8 cellular contexts compared by ENCODE assay signal in the genomic region with DNA sequence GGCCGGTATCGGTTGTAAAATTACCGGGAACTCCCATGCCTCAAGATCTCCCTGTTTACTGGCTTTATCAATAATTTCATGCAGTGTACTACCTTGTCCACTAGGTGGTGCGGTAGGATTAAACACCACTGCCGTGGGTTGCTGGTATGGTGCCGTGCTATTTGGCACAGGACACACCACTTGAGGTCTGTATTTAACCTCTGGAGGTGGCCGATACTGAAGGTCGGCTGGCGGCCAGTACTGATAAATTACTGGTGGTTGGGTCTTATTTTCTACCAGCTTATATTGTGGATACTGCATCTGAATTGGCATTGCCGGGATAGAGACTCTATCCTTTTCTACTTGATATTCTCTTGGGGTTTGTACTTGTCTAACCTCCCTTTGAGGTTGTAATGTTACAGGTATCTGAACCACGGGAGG. TPM values are rescaled to one million over a fixed set of nuclear protein-coding genes. Genes with fewer than 3 reads are reported as not detected.
DNase-seq lines count a peak whose midpoint lies in the region; ATAC-seq and TF ChIP-seq lines count a peak whose summit lies in the region.

No MANE protein-coding gene starts in this region.

- TF ChIP-seq CTCF in epithelial cell of esophagus (IDR thresholded peaks at IDR 0.05; ENCODE audit: insufficient read depth, low read depth, low read length, missing control alignments) = peak; percentile 77

- no peak overlapping the region for H3K4me3 ChIP-seq in Jurkat, Clone E6-1 (ENCODE audit: low read length)
- H3K4me3 ChIP-seq in NT2/D1 (ENCODE audit: insufficient read length, low read depth) = no peak overlapping the region
- no peak overlapping the region for H3K4me3 ChIP-seq in epithelial cell of esophagus (ENCODE audit: low read length)

- H3K4me1 ChIP-seq in NT2/D1 (ENCODE audit: insufficient read depth, insufficient read length) = no peaks in the 10 kb centered on the region

- H3K27me3 ChIP-seq in NT2/D1 (ENCODE audit: insufficient read depth, insufficient read length) = peaks cover 5% of the 10 kb centered on the region

- no peaks in the 10 kb centered on the region for H3K9me3 Mint-ChIP-seq in stimulated activated effector memory CD8-positive, alpha-beta T cell treated with anti-CD3 and anti-CD28 coated beads, Interleukin-12 subunit alpha, Interleukin-12 subunit beta, amount 100 ng/mL, for 72 hours

- H3K4me3 Mint-ChIP-seq in stimulated activated effector memory CD8-positive, alpha-beta T cell treated with anti-CD3 and anti-CD28 coated beads, Interleukin-12 subunit alpha, Interleukin-12 subunit beta, amount 100 ng/mL, for 72 hours = no peak overlapping the region

- no peak overlapping the region for H3K9ac ChIP-seq in NT2/D1 (ENCODE audit: insufficient read length, low read depth)

- H3K4me1 Mint-ChIP-seq in stimulated activated effector memory CD8-positive, alpha-beta T cell treated with anti-CD3 and anti-CD28 coated beads, Interleukin-12 subunit alpha, Interleukin-12 subunit beta, amount 100 ng/mL, for 72 hours = peaks cover 6% of the 10 kb centered on the region

- H3K36me3 Mint-ChIP-seq in stimulated activated effector memory CD8-positive, alpha-beta T cell treated with anti-CD3 and anti-CD28 coated beads, Interleukin-12 subunit alpha, Interleukin-12 subunit beta, amount 100 ng/mL, for 72 hours = no peaks in the 10 kb centered on the region

- no peaks in the 10 kb centered on the region for H3K36me3 ChIP-seq in NT2/D1 (ENCODE audit: insufficient read depth, insufficient read length, low read length)

- H3K9me3 ChIP-seq in NT2/D1 (ENCODE audit: insufficient read depth, low read length) = no peaks in the 10 kb centered on the region

- H3K27ac Mint-ChIP-seq in stimulated activated effector memory CD8-positive, alpha-beta T cell treated with anti-CD3 and anti-CD28 coated beads, Interleukin-12 subunit alpha, Interleukin-12 subunit beta, amount 100 ng/mL, for 72 hours = no peak overlapping the region

- ATAC-seq in GM18511 (IDR thresholded peaks at IDR 0.05; ENCODE audit: unreplicated experiment) = peak; percentile 57
- peak; percentile 96 for ATAC-seq in stimulated activated effector memory CD8-positive, alpha-beta T cell treated with anti-CD3 and anti-CD28 coated beads, Interleukin-12 subunit alpha, Interleukin-12 subunit beta, amount 100 ng/mL, for 72 hours

- DNase-seq in A172 (ENCODE audit: low spot score) (peak; percentile 74), NT2/D1 (ENCODE audit: low read depth, low spot score) (peak; percentile 57), epithelial cell of esophagus (ENCODE audit: low read depth) (peak; percentile 84), myocyte (ENCODE audit: low read depth) (peak; percentile 90)
- peak; percentile 77 for DNase-seq in Jurkat, Clone E6-1 (ENCODE audit: low read depth, low spot score)
- DNase-seq in activated CD8-positive, alpha-beta memory T cell treated with anti-CD3 and anti-CD28 coated beads, Interleukin-2, amount 50 U/mL, for 24 hours (ENCODE audit: extremely low read depth) = peak; percentile 32
- DNase-seq in stimulated activated effector memory CD8-positive, alpha-beta T cell treated with anti-CD3 and anti-CD28 coated beads, Interleukin-12 subunit alpha, Interleukin-12 subunit beta, amount 100 ng/mL, for 72 hours (ENCODE audit: low spot score in 2 of 2) = peak; percentile 59 to 83

RNA-seq across cellular contexts. Expression of gene PTCRA, which starts 14.3 kb away (rescaled TPM):
- total RNA-seq in A172 (2014; rRNA removed; shearing (Covaris generic)) = not detected in 2 replicates
- polyA plus RNA-seq in Jurkat, Clone E6-1 (2012; ENCODE audit: insufficient read depth, insufficient read length) = not detected
- not detected in 2 replicates for total RNA-seq in myocyte
- not detected for polyA plus RNA-seq in myocyte (2012)

RNA-seq across cellular contexts. Expression of gene RPL7L1, which starts 22.1 kb away (rescaled TPM):
- 104 and 108 TPM in 2 replicates for total RNA-seq in A172 (2014; rRNA removed; shearing (Covaris generic))
- 118 TPM for polyA plus RNA-seq in Jurkat, Clone E6-1 (2012; ENCODE audit: insufficient read depth, insufficient read length)
- total RNA-seq in myocyte = 110 and 113 TPM in 2 replicates
- polyA plus RNA-seq in myocyte (2012) = 72.7 TPM

RNA-seq across cellular contexts. Expression of gene CNPY3, which starts 27.7 kb away (rescaled TPM):
- 33.8 and 36.3 TPM in 2 replicates for total RNA-seq in A172 (2014; rRNA removed; shearing (Covaris generic))
- polyA plus RNA-seq in Jurkat, Clone E6-1 (2012; ENCODE audit: insufficient read depth, insufficient read length) = 72.3 TPM
- 27.5 and 33.2 TPM in 2 replicates for total RNA-seq in myocyte
- polyA plus RNA-seq in myocyte (2012) = 40.0 TPM

RNA-seq across cellular contexts. Expression of gene GNMT, which starts 59.0 kb away (rescaled TPM):
- 0.24 TPM in 1 of 2 replicates, not detected in the other for total RNA-seq in A172 (2014; rRNA removed; shearing (Covaris generic))
- 1.6 TPM for polyA plus RNA-seq in Jurkat, Clone E6-1 (2012; ENCODE audit: insufficient read depth, insufficient read length)
- total RNA-seq in myocyte = not detected in 2 replicates
- polyA plus RNA-seq in myocyte (2012) = 1.0 TPM

Comparison
In these comparisons a context has a peak if more than half of its experiments do, and no peak if none do; other contexts are left out.
1. DNase-seq: peak in every context shown above with its lines; median percentile 90 in myocyte; 84 in epithelial cell of esophagus; 77 in Jurkat, Clone E6-1; 74 in A172; 71 in stimulated activated effector memory CD8-positive, alpha-beta T cell treated with anti-CD3 and anti-CD28 coated beads, Interleukin-12 subunit alpha, Interleukin-12 subunit beta, amount 100 ng/mL, for 72 hours; 57 in NT2/D1; 32 in activated CD8-positive, alpha-beta memory T cell treated with anti-CD3 and anti-CD28 coated beads, Interleukin-2, amount 50 U/mL, for 24 hours.